8 cellular contexts compared by ENCODE assay signal in genomic region chr16:20806168-20807050, GRCh38. TPM values are rescaled to one million over a fixed set of nuclear protein-coding genes. Genes with fewer than 3 reads are reported as not detected.
DNase-seq lines count a peak whose midpoint lies in the region; ATAC-seq lines count a peak whose summit lies in the region.

TSS of gene ERI2 (minus strand) at chr16:20806472. CDS start at chr16:20806430, 42 bp downstream.
TSS of gene REXO5 (plus strand) at chr16:20806527. CDS start at chr16:20806954, 427 bp downstream.

- H2AFZ ChIP-seq in Karpas-422 (ENCODE audit: low read length) = peak within 1 kb of the TSS; percentile 86

- peaks cover 17 to 32% (median 19%) of the 10 kb centered on the region in 3 donors for H3K4me1 Mint-ChIP-seq in naive B cell
- peaks cover 28% of the 10 kb centered on the region for H3K4me1 Mint-ChIP-seq in stimulated activated effector memory CD8-positive, alpha-beta T cell treated with anti-CD3 and anti-CD28 coated beads, Interleukin-12 subunit alpha, Interleukin-12 subunit beta, amount 100 ng/mL, for 72 hours

- peak within 1 kb of the TSS; percentile 67 to 93 (median 80) for H3K27ac Mint-ChIP-seq in naive B cell
- peak within 1 kb of the TSS; percentile 99 for H3K27ac Mint-ChIP-seq in stimulated activated effector memory CD8-positive, alpha-beta T cell treated with anti-CD3 and anti-CD28 coated beads, Interleukin-12 subunit alpha, Interleukin-12 subunit beta, amount 100 ng/mL, for 72 hours

- no peaks in the 10 kb centered on the region for H3K9me3 ChIP-seq in Karpas-422 (ENCODE audit: low read length)

- no peaks in the 10 kb centered on the region for H3K36me3 Mint-ChIP-seq in naive B cell
- H3K36me3 Mint-ChIP-seq in stimulated activated effector memory CD8-positive, alpha-beta T cell treated with anti-CD3 and anti-CD28 coated beads, Interleukin-12 subunit alpha, Interleukin-12 subunit beta, amount 100 ng/mL, for 72 hours = peaks cover 24% of the 10 kb centered on the region

- no peaks in the 10 kb centered on the region for H3K36me3 ChIP-seq in Karpas-422 (ENCODE audit: insufficient read depth, low read length)

- H3K9me2 ChIP-seq in Karpas-422 (replicated peaks; ENCODE audit: insufficient read depth, low read length) = no peaks in the 10 kb centered on the region

- H3K4me1 ChIP-seq in Karpas-422 (ENCODE audit: low read length) = peaks cover 20% of the 10 kb centered on the region

- H3K4me3 ChIP-seq in Karpas-422 (ENCODE audit: low read length) = peak within 1 kb of the TSS; percentile 96

- H3K9me3 Mint-ChIP-seq in naive B cell = no peaks in the 10 kb centered on the region
- no peaks in the 10 kb centered on the region for H3K9me3 Mint-ChIP-seq in stimulated activated effector memory CD8-positive, alpha-beta T cell treated with anti-CD3 and anti-CD28 coated beads, Interleukin-12 subunit alpha, Interleukin-12 subunit beta, amount 100 ng/mL, for 72 hours

- peak within 1 kb of the TSS; percentile 88 for H3K4me2 ChIP-seq in Karpas-422 (ENCODE audit: low read depth, low read length, poor library complexity, severe bottlenecking)

- H4K20me1 ChIP-seq in Karpas-422 (ENCODE audit: insufficient read depth, low read depth, low read length) = no peaks in the 10 kb centered on the region

- peak within 1 kb of the TSS; percentile 93 for H3K9ac ChIP-seq in Karpas-422 (ENCODE audit: low read length)

- H3K27ac ChIP-seq in Karpas-422 (ENCODE audit: low read length) = peak within 1 kb of the TSS; percentile 86

- peak within 1 kb of the TSS; percentile 94 to 100 (median 97) for H3K4me3 Mint-ChIP-seq in naive B cell
- H3K4me3 Mint-ChIP-seq in stimulated activated effector memory CD8-positive, alpha-beta T cell treated with anti-CD3 and anti-CD28 coated beads, Interleukin-12 subunit alpha, Interleukin-12 subunit beta, amount 100 ng/mL, for 72 hours = peak within 1 kb of the TSS; percentile 99

- H3K27me3 Mint-ChIP-seq in naive B cell = peaks cover 0 to 5% (median 0%) of the 10 kb centered on the region in 3 donors

- no peaks in the 10 kb centered on the region for H3K27me3 ChIP-seq in Karpas-422 (ENCODE audit: low read length)

- H3K79me2 ChIP-seq in Karpas-422 (ENCODE audit: low read length) = peaks cover 35% of the 10 kb centered on the region

- DNase-seq in DMS79 treated with DMSO at 0.1 percent for 48 hours (lab: John Stamatoyannopoulos, UW) = peak; percentile 92
- DNase-seq in Karpas-422 = peak; percentile 96
- DNase-seq in RKO (ENCODE audit: low spot score) = peak; percentile 94
- peak; percentile 59 for DNase-seq in activated T-helper 1 cell treated with Interleukin-2 at 50 U/mL for 16 hours (ENCODE audit: low read depth)
- DNase-seq in fibroblast of gingiva (ENCODE audit: low read depth) = peak; percentile 93
- DNase-seq in naive B cell = peak; percentile 66
- peak; percentile 57 to 90 for DNase-seq in stimulated activated effector memory CD8-positive, alpha-beta T cell treated with anti-CD3 and anti-CD28 coated beads, Interleukin-12 subunit alpha, Interleukin-12 subunit beta, amount 100 ng/mL, for 72 hours (ENCODE audit: low spot score in 2 of 2)

- ATAC-seq in GM21737 (IDR thresholded peaks at IDR 0.05; ENCODE audit: unreplicated experiment) (peak; percentile 66), naive B cell (ENCODE audit: low read depth in 2 of 2) (peak; percentile 89 to 90)
- ATAC-seq in stimulated activated effector memory CD8-positive, alpha-beta T cell treated with anti-CD3 and anti-CD28 coated beads, Interleukin-12 subunit alpha, Interleukin-12 subunit beta, amount 100 ng/mL, for 72 hours = peak; percentile 88

RNA-seq across cellular contexts. Expression of gene ERI2, which starts in this region (rescaled TPM):
- 12.3 and 17.0 TPM in 2 replicates for total RNA-seq in Karpas-422 (2014; rRNA removed; shearing (Covaris generic); ENCODE audit: low replicate concordance)
- polyA plus RNA-seq in naive B cell (ENCODE audit: low read depth in 6 of 6) = 1 to 10 TPM; 1.3 to 4.1 (median 2.0) TPM

RNA-seq across cellular contexts. Expression of gene REXO5, which starts in this region (rescaled TPM):
- total RNA-seq in Karpas-422 (2014; rRNA removed; shearing (Covaris generic); ENCODE audit: low replicate concordance) = 8.4 and 13.9 TPM in 2 replicates
- not detected for polyA plus RNA-seq in naive B cell (ENCODE audit: low read depth in 6 of 6)

Comparison
In these comparisons a context has a peak if more than half of its experiments do, and no peak if none do; other contexts are left out.
1. Peak in every context shown above with its lines: DNase-seq, ATAC-seq, H3K4me3 ChIP-seq and H3K27ac ChIP-seq.